In the genomic region with DNA sequence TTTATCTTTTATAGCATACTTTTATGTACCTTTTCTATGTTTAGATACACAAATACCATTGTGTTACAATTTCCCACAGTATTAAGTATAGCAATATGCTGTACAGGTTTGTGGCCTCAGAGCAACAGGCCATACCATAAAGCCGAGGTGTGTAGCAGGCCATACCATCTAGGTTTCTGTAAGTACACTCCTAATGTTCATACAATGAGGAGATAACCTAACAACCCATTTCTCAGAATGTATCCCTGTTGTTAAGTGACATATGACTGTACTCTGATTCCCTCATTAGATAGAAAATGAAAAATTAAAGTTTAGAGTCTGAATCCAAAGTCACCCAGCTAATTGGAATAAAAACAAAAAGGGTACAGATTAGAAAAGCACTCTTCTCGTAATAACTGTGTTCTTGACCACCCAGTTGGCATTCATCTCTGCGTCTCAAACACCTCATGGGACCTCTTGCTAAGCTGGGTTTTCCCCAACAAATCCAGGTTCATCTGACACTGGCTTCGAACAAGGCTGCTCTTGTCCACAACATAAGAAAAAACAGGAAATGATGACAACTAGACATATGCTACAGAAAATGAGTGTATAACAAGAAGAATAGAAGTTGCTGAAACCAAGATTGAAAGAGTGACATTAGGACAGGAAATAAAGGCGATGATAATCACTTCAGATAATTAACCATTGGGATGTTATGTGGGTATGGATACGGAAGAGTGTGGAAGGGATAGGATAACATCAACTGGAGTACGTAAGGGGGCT, we compare ENCODE assay signal across 8 cellular contexts. TPM values are rescaled to one million over a fixed set of nuclear protein-coding genes. Genes with fewer than 3 reads are reported as not detected.
DNase-seq lines count a peak whose midpoint lies in the region; ATAC-seq and TF ChIP-seq lines count a peak whose summit lies in the region.

No MANE protein-coding gene starts in this region.

- peak overlapping the region; percentile 89; the same call in 1 of the 2 replicates for H3K9ac ChIP-seq in iPS-20b (ENCODE audit: low read depth, low read length)

- H3K27me3 Mint-ChIP-seq in activated CD8-positive, alpha-beta T cell treated with anti-CD3 and anti-CD28 coated beads for 36 hours: no peaks in the 10 kb centered on the region

- DNase-seq in activated CD4-positive, alpha-beta T cell treated with anti-CD3 and anti-CD28 coated beads for 48 hours: peak; percentile 22
- DNase-seq in activated CD4-positive, alpha-beta T cell treated with anti-CD3 and anti-CD28 coated beads, Interleukin-2, amount 50 U/mL, for 4 hours: no peak
- DNase-seq in activated CD8-positive, alpha-beta T cell treated with anti-CD3 and anti-CD28 coated beads for 36 hours: peak; percentile 48
- DNase-seq in testis (no peak), DMS153 (lab: John Stamatoyannopoulos, UW) (no peak), foreskin melanocyte (no peak)

- CTCF ChIA-PET in activated CD8-positive, alpha-beta T cell treated with anti-CD3 and anti-CD28 coated beads for 36 hours (lab: Charles Lee): interaction anchor here (1.2 to 5.2 kb wide), 6 partner anchors 11 to 95 kb away, joined by 3 to 47 read pairs (median 18); no protein-coding TSS in a partner anchor

- intact Hi-C loops in activated CD8-positive, alpha-beta T cell treated with anti-CD3 and anti-CD28 coated beads for 36 hours (cut with micrococcal nuclease): loop anchor here (10.0 kb wide), 1 partner anchor 874 kb away; a partner anchor contains a TSS
- intact Hi-C loops in testis (cut with DNase I; ENCODE audit: low total_unique reads): no loop called here

- WGBS in testis, 2 donors: 48 to 49% methylated on average over 7 of the region's 7 CpGs

- H3K36me3 Mint-ChIP-seq in activated CD8-positive, alpha-beta T cell treated with anti-CD3 and anti-CD28 coated beads for 36 hours (ENCODE audit: low read depth): peaks cover 42% of the 10 kb centered on the region

- no peak overlapping the region for H3K27ac ChIP-seq in iPS-20b (ENCODE audit: low read length)
- H3K27ac ChIP-seq in testis: peak overlapping the region in 1 of 2 donors; percentile 79

- no peak for TF ChIP-seq POLR2A in testis (IDR thresholded peaks at IDR 0.05)

- H3K9me3 Mint-ChIP-seq in activated CD8-positive, alpha-beta T cell treated with anti-CD3 and anti-CD28 coated beads for 36 hours: no peaks in the 10 kb centered on the region

- no peaks in the 10 kb centered on the region for H3K9me3 ChIP-seq in iPS-20b (ENCODE audit: insufficient read depth, low read depth, low read length)
- no peaks in the 10 kb centered on the region for H3K9me3 ChIP-seq in testis

- peaks cover 35% of the 10 kb centered on the region for H3K4me1 Mint-ChIP-seq in activated CD8-positive, alpha-beta T cell treated with anti-CD3 and anti-CD28 coated beads for 36 hours (ENCODE audit: low read depth)

- H3K4me3 ChIP-seq in iPS-20b (ENCODE audit: low read length) (peak overlapping the region; percentile 88), testis (peak overlapping the region; percentile 62 to 95)

- TF ChIP-seq CTCF in activated CD8-positive, alpha-beta T cell treated with anti-CD3 and anti-CD28 coated beads for 36 hours (IDR thresholded peaks at IDR 0.05): no peak
- no peak for TF ChIP-seq CTCF in testis (IDR thresholded peaks at IDR 0.05)

- POLR2A ChIA-PET in activated CD8-positive, alpha-beta T cell treated with anti-CD3 and anti-CD28 coated beads for 36 hours (lab: Charles Lee): interaction anchor here (0.7 to 1.7 kb wide), 6 partner anchors 10 to 155 kb away, joined by 3 to 10 read pairs (median 4); no protein-coding TSS in a partner anchor

- peak overlapping the region; percentile 95 for H3K27ac Mint-ChIP-seq in activated CD8-positive, alpha-beta T cell treated with anti-CD3 and anti-CD28 coated beads for 36 hours

- H3K4me1 ChIP-seq in iPS-20b (ENCODE audit: insufficient read depth, low read length) (0 out of 2 replicates have a peak, but pooled peaks cover 6% of the 10 kb centered on the region), testis (peaks cover 12% of the 10 kb centered on the region)

- H3K4me3 Mint-ChIP-seq in activated CD8-positive, alpha-beta T cell treated with anti-CD3 and anti-CD28 coated beads for 36 hours: peak overlapping the region; percentile 85

- ATAC-seq in activated CD8-positive, alpha-beta T cell treated with anti-CD3 and anti-CD28 coated beads for 36 hours: peak; percentile 57
- no peak for ATAC-seq in HG02623 (IDR thresholded peaks at IDR 0.05; ENCODE audit: unreplicated experiment)

- H3K36me3 ChIP-seq in iPS-20b (ENCODE audit: insufficient read depth, low read depth, low read length) (peaks cover 43% of the 10 kb centered on the region), testis (ENCODE audit: low read depth, missing control alignments) (no peaks in the 10 kb centered on the region)

- H3K27me3 ChIP-seq in iPS-20b (ENCODE audit: insufficient read depth, low read length): no peaks in the 10 kb centered on the region
- H3K27me3 ChIP-seq in testis: no peaks in the 10 kb centered on the region

RNA-seq across cellular contexts. Expression of a gene that starts 1.4 kb away (rescaled TPM):
- total RNA-seq in activated CD8-positive, alpha-beta T cell treated with anti-CD3 and anti-CD28 coated beads for 36 hours: 100 to 1,000 TPM; 365 to 384 TPM
- 100 to 1,000 TPM; 141 to 219 TPM for total RNA-seq in testis
- polyA plus RNA-seq in testis (ENCODE audit: insufficient read depth, low read depth, low replicate concordance): 150 TPM

RNA-seq across cellular contexts. Expression of a gene that starts 7.4 kb away (rescaled TPM):
- 10 to 100 TPM; 35.3 to 36.5 TPM for total RNA-seq in activated CD8-positive, alpha-beta T cell treated with anti-CD3 and anti-CD28 coated beads for 36 hours
- 10 to 100 TPM; 30.9 to 34.3 TPM for total RNA-seq in testis
- 81.0 TPM for polyA plus RNA-seq in testis (ENCODE audit: insufficient read depth, low read depth, low replicate concordance)

RNA-seq across cellular contexts. Expression of a gene that starts 8.6 kb away (rescaled TPM):
- 10 to 100 TPM; 34.2 to 40.6 TPM for total RNA-seq in activated CD8-positive, alpha-beta T cell treated with anti-CD3 and anti-CD28 coated beads for 36 hours
- 10 to 100 TPM; 32.8 to 42.0 TPM for total RNA-seq in testis
- 23.1 TPM for polyA plus RNA-seq in testis (ENCODE audit: insufficient read depth, low read depth, low replicate concordance)

Comparison
In these comparisons a context has a peak if more than half of its experiments do, and no peak if none do; other contexts are left out.
1. DNase-seq: peak in activated CD4-positive, alpha-beta T cell treated with anti-CD3 and anti-CD28 coated beads for 48 hours (single experiment) and activated CD8-positive, alpha-beta T cell treated with anti-CD3 and anti-CD28 coated beads for 36 hours (single experiment); none in activated CD4-positive, alpha-beta T cell treated with anti-CD3 and anti-CD28 coated beads, Interleukin-2, amount 50 U/mL, for 4 hours (0 of 2), testis (single experiment), DMS153 (single experiment) and foreskin melanocyte (single experiment).